In the genomic region with DNA sequence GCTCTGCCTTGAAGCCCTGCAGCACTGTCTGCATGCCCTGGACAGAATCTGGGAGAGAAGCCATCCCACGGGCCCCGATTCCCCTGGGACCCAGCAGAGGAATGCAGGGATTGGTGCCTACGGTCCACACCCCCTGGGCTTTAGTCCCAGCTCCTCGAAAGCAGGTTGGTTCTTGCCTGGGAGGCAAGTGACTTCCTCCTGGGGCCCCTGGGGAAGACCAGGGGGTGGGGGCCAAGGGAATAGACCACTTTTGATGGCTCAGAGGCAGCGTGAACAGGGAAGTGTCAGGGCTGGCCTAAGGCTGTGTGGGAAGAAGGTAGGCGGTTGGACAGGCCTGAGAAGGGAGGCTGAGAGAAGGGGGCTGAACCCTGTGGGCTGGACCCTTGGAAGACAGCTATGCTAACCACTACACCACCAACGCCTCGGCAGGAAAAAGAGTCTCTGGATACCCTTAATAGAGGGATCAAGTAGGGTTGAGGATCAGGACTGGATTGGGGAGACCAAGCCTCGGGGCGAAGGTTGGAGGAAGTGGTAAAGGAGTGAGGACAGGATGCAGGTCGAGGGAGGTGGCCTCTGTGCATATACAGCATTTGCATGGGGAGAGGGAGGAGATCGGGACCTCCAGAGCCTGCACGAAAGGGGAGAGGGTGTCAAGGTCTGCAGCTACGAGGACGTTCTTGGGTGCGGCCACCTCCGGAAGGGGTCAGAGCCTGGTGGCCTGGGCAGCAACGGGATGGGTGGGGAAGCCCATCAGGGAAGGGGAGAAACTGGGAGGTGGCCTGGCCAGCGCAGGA, we compare ENCODE assay signal across 8 cellular contexts.
A peak's percentile ranks its signal among the peaks of the same experiment; 100 is the strongest.
DNase-seq lines count a peak whose midpoint lies in the region; ATAC-seq lines count a peak whose summit lies in the region.

No MANE protein-coding gene starts in this region.

- H3K4me3 ChIP-seq in iPS-20b (ENCODE audit: low read length): peak overlapping the region; percentile 95

- H3K9me3 ChIP-seq in KOPT-K1 (ENCODE audit: insufficient read depth, low read length, poor library complexity, severe bottlenecking) (no peaks in the 10 kb centered on the region), iPS-20b (ENCODE audit: insufficient read depth, low read depth, low read length) (no peaks in the 10 kb centered on the region)

- H3K27ac ChIP-seq in KOPT-K1 (ENCODE audit: low read depth, low read length, poor library complexity, severe bottlenecking) (peak overlapping the region; percentile 83), angular gyrus (ENCODE audit: low read depth, low read length) (peak overlapping the region; percentile 74), iPS-20b (ENCODE audit: low read length) (peak overlapping the region; percentile 58)

- H3K9ac ChIP-seq in iPS-20b (ENCODE audit: low read depth, low read length): peak overlapping the region; percentile 88

- DNase-seq in AML-193 (lab: John Stamatoyannopoulos, UW) (peak; percentile 5 to 9), NCI-H2196 treated with DMSO at 0.1 percent for 48 hours (lab: John Stamatoyannopoulos, UW; ENCODE audit: unreplicated experiment) (no peak), NCI-H748 (lab: John Stamatoyannopoulos, UW; ENCODE audit: unreplicated experiment) (no peak)
- peak; percentile 11 for DNase-seq in stimulated activated CD4-positive, alpha-beta T cell treated with anti-CD3 and anti-CD28 coated beads, Interleukin-4, amount 100 ng/mL, for 24 hours

- no peaks in the 10 kb centered on the region for H3K27me3 ChIP-seq in iPS-20b (ENCODE audit: insufficient read depth, low read length)

- H3K4me1 ChIP-seq in iPS-20b (ENCODE audit: insufficient read depth, low read length): peaks cover 6% of the 10 kb centered on the region; the same call in 1 of the 2 replicates

- H3K36me3 ChIP-seq in KOPT-K1 (ENCODE audit: insufficient read depth, low read length): peaks cover 39% of the 10 kb centered on the region
- H3K36me3 ChIP-seq in iPS-20b (ENCODE audit: insufficient read depth, low read depth, low read length): peaks cover 32% of the 10 kb centered on the region

- peak; percentile 2 for ATAC-seq in GM18868 (IDR thresholded peaks at IDR 0.05; ENCODE audit: unreplicated experiment)

Comparison
In these comparisons a context has a peak if more than half of its experiments do, and no peak if none do; other contexts are left out.
1. DNase-seq: peak in AML-193 (2 of 2) and stimulated activated CD4-positive, alpha-beta T cell treated with anti-CD3 and anti-CD28 coated beads, Interleukin-4, amount 100 ng/mL, for 24 hours (single experiment); none in NCI-H2196 treated with DMSO at 0.1 percent for 48 hours (single experiment) and NCI-H748 (single experiment).
2. Peak in every context shown above with its lines, with median percentiles within 50 percentile points of each other: H3K27ac ChIP-seq.